Comparison of ENCODE assay signal across 8 cellular contexts in the genomic region with DNA sequence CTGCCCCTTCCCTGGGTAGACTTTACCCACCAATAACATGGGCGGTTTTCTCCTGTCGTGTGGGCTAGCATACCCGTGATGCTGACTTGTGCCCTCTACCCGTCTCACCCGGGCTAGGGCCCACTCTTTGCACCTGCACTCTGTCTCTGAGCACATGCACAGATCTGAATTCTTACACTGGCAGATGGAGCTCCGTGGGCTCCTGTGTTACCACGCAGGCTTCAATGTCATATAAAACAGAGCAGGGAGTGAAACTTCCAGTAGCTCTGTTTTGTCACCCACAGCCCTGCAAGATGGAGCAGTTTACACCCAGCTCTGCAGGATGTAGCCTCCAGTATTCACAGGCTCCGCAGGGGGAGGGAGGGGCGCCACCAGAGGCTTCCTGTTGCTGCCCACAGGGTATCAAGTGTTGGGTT. TPM values are rescaled to one million over a fixed set of nuclear protein-coding genes. Genes with fewer than 3 reads are reported as not detected.
DNase-seq lines count a peak whose midpoint lies in the region; ATAC-seq and TF ChIP-seq lines count a peak whose summit lies in the region.

No MANE protein-coding gene starts in this region.

- peak overlapping the region; percentile 67 for H3K4me3 ChIP-seq in effector memory CD4-positive, alpha-beta T cell (ENCODE audit: insufficient read depth, low read depth, low read length, poor library complexity, severe bottlenecking)

- H3K27ac Mint-ChIP-seq in activated B cell treated with CpG ODN at 0.5 μM for 24 hours = no peak overlapping the region

- POLR2A ChIA-PET in activated B cell treated with CpG ODN at 0.5 μM for 24 hours (lab: Charles Lee) = interaction anchor here (1.0 kb wide), 1 partner anchor 12 kb away, joined by 3 read pairs; no protein-coding TSS in a partner anchor

- H3K36me3 Mint-ChIP-seq in activated B cell treated with CpG ODN at 0.5 μM for 24 hours (ENCODE audit: low read depth) = peaks cover 3% of the 10 kb centered on the region

- H3K4me1 Mint-ChIP-seq in activated B cell treated with CpG ODN at 0.5 μM for 24 hours = peaks cover 55% of the 10 kb centered on the region

- peak overlapping the region; percentile 83 for H3K4me3 Mint-ChIP-seq in activated B cell treated with CpG ODN at 0.5 μM for 24 hours

- ATAC-seq in HG03196 (IDR thresholded peaks at IDR 0.05; ENCODE audit: unreplicated experiment) = peak; percentile 28
- no peak for ATAC-seq in activated B cell treated with CpG ODN at 0.5 μM for 24 hours (ENCODE audit: low read depth)
- ATAC-seq in HG03039 (IDR thresholded peaks at IDR 0.05; ENCODE audit: unreplicated experiment) = no peak

- H3K9me3 Mint-ChIP-seq in activated B cell treated with CpG ODN at 0.5 μM for 24 hours = no peaks in the 10 kb centered on the region

- peaks cover 7% of the 10 kb centered on the region for H3K36me3 ChIP-seq in effector memory CD4-positive, alpha-beta T cell (ENCODE audit: control insufficient read depth, insufficient read depth, low read length)

- H3K27ac ChIP-seq in effector memory CD4-positive, alpha-beta T cell (ENCODE audit: insufficient read depth, low read length, poor library complexity, severe bottlenecking) = peak overlapping the region; percentile 70

- peaks cover 81% of the 10 kb centered on the region for H3K4me1 ChIP-seq in effector memory CD4-positive, alpha-beta T cell (ENCODE audit: control insufficient read depth, insufficient read depth, low read length, poor library complexity, severe bottlenecking)

- DNase-seq in activated B cell treated with CpG ODN at 0.5 μM for 24 hours = no peak
- DNase-seq in effector memory CD4-positive, alpha-beta T cell = peak in 2 of 3 donors; percentile 32 to 38
- peak; percentile 69 for DNase-seq in stimulated activated CD8-positive, alpha-beta memory T cell treated with anti-CD3 and anti-CD28 coated beads, Interleukin-4, amount 100 ng/mL, for 48 hours
- no peak for DNase-seq in 8988T
- no peak for DNase-seq in ureter (ENCODE audit: low spot score)
- no peak for DNase-seq in NCI-H1436 (lab: John Stamatoyannopoulos, UW)

- H3K27me3 ChIP-seq in effector memory CD4-positive, alpha-beta T cell (replicated peaks; ENCODE audit: control insufficient read depth, insufficient read depth, low read length, poor library complexity, severe bottlenecking) = no peaks in the 10 kb centered on the region

- CTCF ChIA-PET in activated B cell treated with CpG ODN at 0.5 μM for 24 hours (lab: Charles Lee) = interaction anchor here (1.0 to 2.5 kb wide), 2 partner anchors 19 to 30 kb away, joined by 3 to 8 read pairs; no protein-coding TSS in a partner anchor

- TF ChIP-seq CTCF in activated B cell treated with CpG ODN at 0.5 μM for 24 hours (IDR thresholded peaks at IDR 0.05) = no peak

- intact Hi-C loops in activated B cell treated with CpG ODN at 0.5 μM for 24 hours (cut with micrococcal nuclease) = loop anchor here (5.0 kb wide), 3 partner anchors 33 to 502 kb away; a partner anchor contains a TSS

- H3K9me3 ChIP-seq in effector memory CD4-positive, alpha-beta T cell (ENCODE audit: control insufficient read depth, low read length) = no peaks in the 10 kb centered on the region

- H3K27me3 Mint-ChIP-seq in activated B cell treated with CpG ODN at 0.5 μM for 24 hours = no peaks in the 10 kb centered on the region

RNA-seq across cellular contexts. Expression of a gene that starts 1.7 kb away (rescaled TPM):
- total RNA-seq in activated B cell treated with CpG ODN at 0.5 μM for 24 hours (48.1 and 53.6 TPM in 2 replicates), ureter (76.3 TPM)

RNA-seq across cellular contexts. Expression of a gene that starts 32.5 kb away (rescaled TPM):
- 0.55 and 0.78 TPM in 2 replicates for total RNA-seq in activated B cell treated with CpG ODN at 0.5 μM for 24 hours
- 105 TPM for total RNA-seq in ureter

RNA-seq across cellular contexts. Expression of a gene that starts 42.6 kb away (rescaled TPM):
- total RNA-seq in activated B cell treated with CpG ODN at 0.5 μM for 24 hours (0.35 and 0.42 TPM in 2 replicates), ureter (not detected)

Comparison
In these comparisons a context has a peak if more than half of its experiments do, and no peak if none do; other contexts are left out.
1. DNase-seq: peak in effector memory CD4-positive, alpha-beta T cell (2 of 3) and stimulated activated CD8-positive, alpha-beta memory T cell treated with anti-CD3 and anti-CD28 coated beads, Interleukin-4, amount 100 ng/mL, for 48 hours (single experiment); none in activated B cell treated with CpG ODN at 0.5 μM for 24 hours (single experiment), 8988T (single experiment), ureter (single experiment) and NCI-H1436 (single experiment).
2. RNA of a gene that starts 32.5 kb away (total RNA-seq): 105 TPM in ureter (single experiment); 0.55 to 0.78 TPM in activated B cell treated with CpG ODN at 0.5 μM for 24 hours; every median in the first group is over 10 times any median in the second.